ENCODE assay signal across 6 cellular contexts in the genomic region with DNA sequence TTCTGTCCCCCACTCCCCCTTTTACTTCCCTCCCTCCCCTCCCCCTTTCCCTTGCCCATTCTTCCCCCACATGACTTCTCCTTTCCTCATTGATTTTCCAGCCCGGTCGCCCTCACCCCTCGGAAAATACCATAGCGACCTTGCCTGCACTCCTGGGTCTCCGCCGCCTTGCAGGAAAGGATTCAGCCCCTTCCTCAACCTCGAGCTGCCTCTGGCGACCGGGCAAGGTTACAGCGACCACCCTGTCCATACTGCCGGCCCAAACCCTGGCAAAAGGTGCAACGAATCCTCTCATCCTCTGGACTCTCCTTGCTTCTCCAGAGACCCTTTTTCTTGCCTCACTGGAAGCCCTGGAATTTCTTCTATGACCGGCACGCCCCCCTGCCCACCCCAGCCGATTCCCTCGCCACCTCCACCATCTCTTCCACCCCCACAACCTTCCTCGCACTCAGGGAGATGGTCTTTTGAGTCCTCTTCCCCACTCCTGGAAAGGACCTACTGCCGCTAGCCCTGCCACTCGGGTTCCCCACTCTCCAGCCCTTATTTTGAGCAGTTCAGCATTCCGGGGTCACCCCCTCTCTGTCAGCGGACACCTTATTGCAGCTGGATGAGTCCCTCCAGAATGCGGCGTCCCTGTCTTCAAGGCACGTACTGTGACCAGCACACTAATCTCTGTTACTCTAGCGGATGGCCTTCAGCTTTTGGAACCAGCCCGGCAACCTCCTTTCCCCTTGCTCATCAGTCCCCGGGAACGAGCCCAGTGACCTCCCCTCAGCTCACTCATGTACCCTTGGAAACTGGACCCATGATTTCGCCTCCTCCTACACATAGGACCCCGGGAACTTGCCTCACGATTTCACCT. TPM values are rescaled to one million over a fixed set of nuclear protein-coding genes. Genes with fewer than 3 reads are reported as not detected.
DNase-seq lines count a peak whose midpoint lies in the region; ATAC-seq and TF ChIP-seq lines count a peak whose summit lies in the region.

No MANE protein-coding gene starts in this region.

- H3K9ac ChIP-seq in fibroblast of lung (ENCODE audit: insufficient read depth, low read length) = peak overlapping the region; percentile 95

- no peaks in the 10 kb centered on the region for H3K9me3 ChIP-seq in Peyer's patch
- no peaks in the 10 kb centered on the region for H3K9me3 ChIP-seq in fibroblast of lung (ENCODE audit: control insufficient read depth, insufficient read depth, low read depth, low read length)

- ATAC-seq in stimulated activated effector memory CD8-positive, alpha-beta T cell treated with anti-CD3 and anti-CD28 coated beads, Interleukin-12 subunit alpha, Interleukin-12 subunit beta, amount 100 ng/mL, for 72 hours = no peak

- H3K27me3 ChIP-seq in Peyer's patch (no peaks in the 10 kb centered on the region), fibroblast of lung (ENCODE audit: control insufficient read depth, insufficient read depth, low read length) (no peaks in the 10 kb centered on the region)

- peaks cover 0 to 20% (median 0%) of the 10 kb centered on the region in 3 donors for H3K36me3 ChIP-seq in Peyer's patch
- peaks cover 3% of the 10 kb centered on the region for H3K36me3 ChIP-seq in fibroblast of lung (ENCODE audit: control insufficient read depth, insufficient read depth, low read length)

- H3K4me1 Mint-ChIP-seq in stimulated activated effector memory CD8-positive, alpha-beta T cell treated with anti-CD3 and anti-CD28 coated beads, Interleukin-12 subunit alpha, Interleukin-12 subunit beta, amount 100 ng/mL, for 72 hours = peaks cover 62% of the 10 kb centered on the region

- peaks cover 55% of the 10 kb centered on the region for H3K36me3 Mint-ChIP-seq in stimulated activated effector memory CD8-positive, alpha-beta T cell treated with anti-CD3 and anti-CD28 coated beads, Interleukin-12 subunit alpha, Interleukin-12 subunit beta, amount 100 ng/mL, for 72 hours

- H3K27ac ChIP-seq in Peyer's patch (peak overlapping the region; percentile 92 to 99 (median 96)), fibroblast of lung (ENCODE audit: insufficient read depth, low read length) (peak overlapping the region; percentile 99)

- H3K4me3 Mint-ChIP-seq in stimulated activated effector memory CD8-positive, alpha-beta T cell treated with anti-CD3 and anti-CD28 coated beads, Interleukin-12 subunit alpha, Interleukin-12 subunit beta, amount 100 ng/mL, for 72 hours = peak overlapping the region; percentile 96

- H3K4me1 ChIP-seq in Peyer's patch (peaks cover 0 to 19% (median 0%) of the 10 kb centered on the region in 4 donors), fibroblast of lung (ENCODE audit: control insufficient read depth, extremely low read depth, insufficient read depth, low read length) (peaks cover 6% of the 10 kb centered on the region)

- peak overlapping the region; percentile 88 for H2AFZ ChIP-seq in fibroblast of lung (ENCODE audit: low read length)

- no peak for DNase-seq in Peyer's patch
- no peak for DNase-seq in fibroblast of lung (ENCODE audit: low read depth in 2 of 2)
- DNase-seq in stimulated activated effector memory CD8-positive, alpha-beta T cell treated with anti-CD3 and anti-CD28 coated beads, Interleukin-12 subunit alpha, Interleukin-12 subunit beta, amount 100 ng/mL, for 72 hours (ENCODE audit: low spot score in 2 of 2) = no peak
- DNase-seq in NK-92 treated with Interleukin-12 subunit alpha and Interleukin-12 subunit beta, amount 100 ng/mL, for 24 hours (lab: John Stamatoyannopoulos, UW) = no peak
- no peak for DNase-seq in NCI-H2171 (lab: John Stamatoyannopoulos, UW)
- DNase-seq in NCI-H128 (lab: John Stamatoyannopoulos, UW; ENCODE audit: unreplicated experiment) = no peak

- TF ChIP-seq CTCF in Peyer's patch (IDR thresholded peaks at IDR 0.05) (no peak), fibroblast of lung (conservative IDR thresholded peaks at IDR 0.05 in 1 of 2, IDR thresholded peaks at IDR 0.05 in 1 of 2; ENCODE audit: low read depth in 1 of 2, low read length in 2 of 2) (no peak)

- H3K4me2 ChIP-seq in fibroblast of lung (ENCODE audit: extremely low read depth, insufficient read depth, low read length) = peak overlapping the region; percentile 100

- H3K79me2 ChIP-seq in fibroblast of lung (ENCODE audit: control insufficient read depth, insufficient read depth, low read length) = peaks cover 16% of the 10 kb centered on the region

- TF ChIP-seq POLR2A in Peyer's patch (IDR thresholded peaks at IDR 0.05) = no peak

- H3K27ac Mint-ChIP-seq in stimulated activated effector memory CD8-positive, alpha-beta T cell treated with anti-CD3 and anti-CD28 coated beads, Interleukin-12 subunit alpha, Interleukin-12 subunit beta, amount 100 ng/mL, for 72 hours = peak overlapping the region; percentile 97

- H3K4me3 ChIP-seq in Peyer's patch = peak overlapping the region; percentile 62 to 82 (median 69)
- peak overlapping the region; percentile 82 to 86 (median 84) for H3K4me3 ChIP-seq in fibroblast of lung (replicated peaks in 1 of 4; ENCODE audit: control extremely low read depth in 1 of 4, insufficient read depth in 1 of 4, low read depth in 3 of 4, low read length in 4 of 4)

- H4K20me1 ChIP-seq in fibroblast of lung (ENCODE audit: control insufficient read depth, extremely low read depth, insufficient read depth, low read length) = no peaks in the 10 kb centered on the region

- no peaks in the 10 kb centered on the region for H3K9me3 Mint-ChIP-seq in stimulated activated effector memory CD8-positive, alpha-beta T cell treated with anti-CD3 and anti-CD28 coated beads, Interleukin-12 subunit alpha, Interleukin-12 subunit beta, amount 100 ng/mL, for 72 hours

RNA-seq across cellular contexts. Expression of a gene that starts 0.8 kb away (rescaled TPM):
- 10 to 100 TPM; 12.8 to 29.4 (median 18.0) TPM for total RNA-seq in Peyer's patch
- total RNA-seq in fibroblast of lung = 12.6 and 16.0 TPM in 2 replicates
- 16.9 and 18.3 TPM in 2 replicates for polyA plus RNA-seq in fibroblast of lung
- polyA plus RNA-seq in fibroblast of lung (2012) = 9.6 and 12.0 TPM in 2 replicates
- 74.9 and 124 TPM in 2 replicates for polyA minus RNA-seq in fibroblast of lung (ENCODE audit: low replicate concordance)

RNA-seq across cellular contexts. Expression of a gene that starts 38.0 kb away (rescaled TPM):
- total RNA-seq in Peyer's patch = 100 to 1,000 TPM; 230 to 300 (median 262) TPM
- 370 and 447 TPM in 2 replicates for total RNA-seq in fibroblast of lung
- polyA plus RNA-seq in fibroblast of lung = 514 and 706 TPM in 2 replicates
- polyA plus RNA-seq in fibroblast of lung (2012) = 493 and 597 TPM in 2 replicates
- polyA minus RNA-seq in fibroblast of lung (ENCODE audit: low replicate concordance) = 16.7 and 32.1 TPM in 2 replicates

RNA-seq across cellular contexts. Expression of a gene that starts 38.0 kb away (rescaled TPM):
- total RNA-seq in Peyer's patch (10 to 100 TPM; 19.8 to 72.3 (median 65.3) TPM), fibroblast of lung (65.5 and 89.0 TPM in 2 replicates)
- 55.3 and 59.7 TPM in 2 replicates for polyA plus RNA-seq in fibroblast of lung
- polyA plus RNA-seq in fibroblast of lung (2012) = 53.5 and 62.8 TPM in 2 replicates
- polyA minus RNA-seq in fibroblast of lung (ENCODE audit: low replicate concordance) = 141 and 155 TPM in 2 replicates

RNA-seq across cellular contexts. Expression of a gene that starts 52.7 kb away (rescaled TPM):
- 100 to 1,000 TPM; 107 to 230 (median 152) TPM for total RNA-seq in Peyer's patch
- total RNA-seq in fibroblast of lung = 1.7 and 2.1 TPM in 2 replicates
- 0.27 and 0.61 TPM in 2 replicates for polyA plus RNA-seq in fibroblast of lung
- 0.23 and 0.78 TPM in 2 replicates for polyA plus RNA-seq in fibroblast of lung (2012)
- polyA minus RNA-seq in fibroblast of lung (ENCODE audit: low replicate concordance) = 0.12 and 1.5 TPM in 2 replicates
